12 cellular contexts compared by ENCODE assay signal in genomic region chr20:48153523-48153922, GRCh38.
DNase-seq lines count a peak whose midpoint lies in the region; ATAC-seq and TF ChIP-seq lines count a peak whose summit lies in the region.
"Had no signal": no experiment of that assay in that cellular context is flagged by ENCODE, and none has a peak within 500 bp of the region (broad histone marks: within the 10 kb centered on the region; RNA-seq: fewer than 3 reads in every experiment).

No MANE protein-coding gene starts in this region.

- H3K4me3 ChIP-seq in endodermal cell (ENCODE audit: low read length): no peak overlapping the region

- no peak for TF ChIP-seq CTCF in endodermal cell (conservative IDR thresholded peaks at IDR 0.05)
- TF ChIP-seq CTCF in GM13977 (IDR thresholded peaks at IDR 0.05; ENCODE audit: extremely low read depth, insufficient read depth, missing control alignments): no peak

- no peaks in the 10 kb centered on the region for H3K4me1 Mint-ChIP-seq in endodermal cell
- H3K4me1 Mint-ChIP-seq: T-helper 17 cell had no signal

- ATAC-seq in HG03442 (IDR thresholded peaks at IDR 0.05; ENCODE audit: unreplicated experiment) (no peak), GM18868 (IDR thresholded peaks at IDR 0.05; ENCODE audit: unreplicated experiment) (no peak)
- ATAC-seq: activated CD8-positive, alpha-beta T cell treated with anti-CD3 and anti-CD28 coated beads, Interleukin-2, amount 10 ng/mL, durations not matched to agents 7 days and 5 days; T-helper 17 cell had no signal

- peak overlapping the region; percentile 41 for H3K27ac ChIP-seq in endodermal cell (ENCODE audit: low read depth, low read length)

- DNase-seq in NCI-H2227 (lab: John Stamatoyannopoulos, UW; ENCODE audit: unreplicated experiment): peak; percentile 55
- no peak for DNase-seq in NCI-H2227 treated with DMSO at 0.1 percent for 48 hours (lab: John Stamatoyannopoulos, UW)
- DNase-seq in NCI-H526 (lab: John Stamatoyannopoulos, UW): peak; percentile 55 to 68
- no peak for DNase-seq in endodermal cell
- DNase-seq in putamen (ENCODE audit: low spot score): peak; percentile 46
- no peak for DNase-seq in GM13977 (ENCODE audit: low spot score)
- DNase-seq: activated CD8-positive, alpha-beta T cell treated with anti-CD3 and anti-CD28 coated beads, Interleukin-2, amount 10 ng/mL, durations not matched to agents 7 days and 5 days; cortex of kidney; T-helper 17 cell had no signal

- WGBS in endodermal cell (ENCODE audit: insufficient coverage in 1 of 2, insufficient read length in 1 of 2), 2 experiments: 93 to 100% methylated on average over 2 to 3 of the region's 3 CpGs

- H3K9me3 ChIP-seq in endodermal cell (ENCODE audit: control insufficient read depth, low read length): peaks cover 18% of the 10 kb centered on the region

- in situ Hi-C loops in GM13977 (cut with MboI; ENCODE audit: low pct_unique_long_range_greater_than_20kb, low sequenced_read_pairs, unreplicated experiment): no loop called here

- no peaks in the 10 kb centered on the region for H3K36me3 Mint-ChIP-seq in endodermal cell (ENCODE audit: low read depth)

- H3K9me3 Mint-ChIP-seq in endodermal cell: peaks cover 23% of the 10 kb centered on the region

- no peaks in the 10 kb centered on the region for H3K36me3 ChIP-seq in endodermal cell (ENCODE audit: control insufficient read depth, insufficient read depth, low read length)

- peaks cover 8% of the 10 kb centered on the region for H3K27me3 Mint-ChIP-seq in endodermal cell (ENCODE audit: insufficient read depth)

- no peaks in the 10 kb centered on the region for H3K4me1 ChIP-seq in endodermal cell (ENCODE audit: control insufficient read depth, insufficient read depth, low read length)

- H3K9ac ChIP-seq in endodermal cell (ENCODE audit: extremely low read depth, low read length, poor library complexity, severe bottlenecking): no peak overlapping the region

- H3K27ac Mint-ChIP-seq in endodermal cell: no peak overlapping the region
- H3K27ac Mint-ChIP-seq: activated CD8-positive, alpha-beta T cell treated with anti-CD3 and anti-CD28 coated beads, Interleukin-2, amount 10 ng/mL, durations not matched to agents 7 days and 5 days; memory B cell; T-helper 17 cell had no signal

- no peak overlapping the region for H3K4me3 Mint-ChIP-seq in endodermal cell
- H3K4me3 Mint-ChIP-seq: activated CD8-positive, alpha-beta T cell treated with anti-CD3 and anti-CD28 coated beads, Interleukin-2, amount 10 ng/mL, durations not matched to agents 7 days and 5 days; memory B cell; T-helper 17 cell had no signal

- no peaks in the 10 kb centered on the region for H3K27me3 ChIP-seq in endodermal cell (ENCODE audit: control insufficient read depth, insufficient read depth, low read length, poor library complexity, severe bottlenecking)

Comparison
In these comparisons a context has a peak if more than half of its experiments do, and no peak if none do; other contexts are left out.
1. DNase-seq: peak in NCI-H2227 (single experiment), NCI-H526 (2 of 2) and putamen (single experiment); none in NCI-H2227 treated with DMSO at 0.1 percent for 48 hours (single experiment), endodermal cell (single experiment) and GM13977 (single experiment).